ENCODE assay signal across 23 cellular contexts in genomic region chr7:126792501-126792900, GRCh38.
"Had no signal": no experiment of that assay in that cellular context is flagged by ENCODE, and none has a peak within 500 bp of the region (broad histone marks: within the 10 kb centered on the region; RNA-seq: fewer than 3 reads in every experiment).

No MANE protein-coding gene starts in this region.

- H3K27ac ChIP-seq: foreskin keratinocyte, lower lobe of right lung, neural progenitor cell, psoas muscle, SJCRH30, skin epidermis, testis had no signal

- H3K4me3 ChIP-seq: lower lobe of right lung, neural progenitor cell, psoas muscle, SJCRH30, skin epidermis, testis had no signal

- DNase-seq: activated CD4-positive, alpha-beta T cell treated with anti-CD3 and anti-CD28 coated beads for 36 hours; activated CD4-positive, alpha-beta T cell treated with anti-CD3 and anti-CD28 coated beads, Interleukin-2, amount 50 U/mL, for 4 hours; activated CD8-positive, alpha-beta memory T cell treated with anti-CD3 and anti-CD28 coated beads for 24 hours; activated CD8-positive, alpha-beta memory T cell treated with anti-CD3 and anti-CD28 coated beads, Interleukin-2, amount 50 U/mL, for 4 hours; activated naive CD4-positive, alpha-beta T cell; activated T-cell treated with anti-CD3 and anti-CD28 coated beads, Interleukin-2, amount 50 U/mL, for 4 hours; effector CD8-positive, alpha-beta T cell; foreskin keratinocyte; lower lobe of right lung; naive thymus-derived CD4-positive, alpha-beta T cell; psoas muscle; right cardiac atrium; SJCRH30; stimulated activated CD4-positive, alpha-beta T cell treated with anti-CD3 and anti-CD28 coated beads, Interleukin-2, amount 100 ng/mL, for 24 hours; stimulated activated naive CD8-positive, alpha-beta T cell treated with anti-CD3 and anti-CD28 coated beads, Interleukin-15, amount 100 ng/mL, for 72 hours; T-helper 9 cell; testis; trophoblast cell had no signal

- ATAC-seq: activated CD4-positive, alpha-beta T cell treated with anti-CD3 and anti-CD28 coated beads for 36 hours; activated T-cell treated with anti-CD3 and anti-CD28 coated beads, Interleukin-2, amount 50 U/mL, for 4 hours; foreskin keratinocyte; left lobe of liver; lower lobe of right lung; naive thymus-derived CD4-positive, alpha-beta T cell; psoas muscle; right cardiac atrium; stimulated activated effector memory CD8-positive, alpha-beta T cell treated with anti-CD3 and anti-CD28 coated beads, Interleukin-12 subunit alpha, Interleukin-12 subunit beta, amount 100 ng/mL, for 72 hours; stimulated activated naive CD8-positive, alpha-beta T cell treated with anti-CD3 and anti-CD28 coated beads, Interleukin-15, amount 100 ng/mL, for 72 hours; WTC11 had no signal

- H3K36me3 ChIP-seq: lower lobe of right lung, neural progenitor cell, SJCRH30 had no signal

- H3K4me1 ChIP-seq: foreskin keratinocyte, lower lobe of right lung, psoas muscle, SJCRH30, testis had no signal

- H3K9me3 ChIP-seq: lower lobe of right lung, psoas muscle, SJCRH30, testis had no signal

- H3K27me3 ChIP-seq: foreskin keratinocyte, neural progenitor cell, SJCRH30, testis had no signal
